8 cellular contexts compared by ENCODE assay signal in the genomic region with DNA sequence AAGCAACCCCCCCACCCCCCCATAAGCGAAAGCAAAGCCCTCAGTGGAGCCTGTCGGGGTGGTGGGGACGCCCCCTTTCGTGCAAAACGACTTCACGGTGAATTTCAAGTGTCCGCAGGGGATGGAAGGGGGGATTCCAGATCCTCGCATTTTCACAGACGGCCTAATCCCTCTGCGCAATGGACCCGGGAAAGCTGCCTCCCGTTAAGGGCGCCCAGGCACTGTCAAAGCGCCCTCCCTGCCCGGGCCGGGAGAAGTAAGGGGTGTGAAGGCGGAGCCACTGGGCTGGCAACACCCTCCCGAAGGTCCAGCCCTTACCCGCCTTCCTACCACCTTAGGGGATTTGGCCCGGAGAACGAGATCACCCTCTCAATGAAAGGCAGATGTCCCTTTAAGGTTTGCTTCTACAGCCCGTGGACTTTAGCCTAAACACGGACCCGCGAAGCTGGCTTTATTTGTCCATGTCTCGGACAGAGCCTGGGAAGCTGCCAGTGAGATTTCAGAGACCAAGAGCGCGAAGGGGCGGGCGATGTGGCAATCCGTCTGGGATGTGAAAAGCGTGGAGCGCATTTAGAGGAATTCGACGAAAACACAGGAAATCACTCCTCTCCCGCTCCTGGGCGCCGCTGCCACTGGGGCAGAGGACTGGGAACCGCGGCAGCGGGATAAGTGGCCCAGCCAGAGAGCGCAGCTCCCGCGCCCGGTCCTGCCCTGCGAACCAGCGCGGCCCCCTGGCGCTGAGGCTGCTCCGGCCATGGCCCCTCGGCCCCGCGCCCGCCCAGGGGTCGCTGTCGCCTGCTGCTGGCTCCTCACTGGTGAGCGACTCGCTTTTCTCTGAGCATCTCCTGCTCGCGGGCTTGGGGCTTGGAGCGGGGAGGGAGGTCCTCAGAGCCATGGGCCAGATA. TPM values are rescaled to one million over a fixed set of nuclear protein-coding genes. Genes with fewer than 3 reads are reported as not detected.
DNase-seq lines count a peak whose midpoint lies in the region; ATAC-seq and TF ChIP-seq lines count a peak whose summit lies in the region.

A gene (plus strand): TSS at position 317 of the 905 bp plus-strand sequence. CDS start 438 bp downstream, at position 755.
A gene with protein sequence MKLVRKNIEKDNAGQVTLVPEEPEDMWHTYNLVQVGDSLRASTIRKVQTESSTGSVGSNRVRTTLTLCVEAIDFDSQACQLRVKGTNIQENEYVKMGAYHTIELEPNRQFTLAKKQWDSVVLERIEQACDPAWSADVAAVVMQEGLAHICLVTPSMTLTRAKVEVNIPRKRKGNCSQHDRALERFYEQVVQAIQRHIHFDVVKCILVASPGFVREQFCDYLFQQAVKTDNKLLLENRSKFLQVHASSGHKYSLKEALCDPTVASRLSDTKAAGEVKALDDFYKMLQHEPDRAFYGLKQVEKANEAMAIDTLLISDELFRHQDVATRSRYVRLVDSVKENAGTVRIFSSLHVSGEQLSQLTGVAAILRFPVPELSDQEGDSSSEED (plus strand): TSS at position 317 of the 905 bp plus-strand sequence. CDS start 12,479 bp downstream, outside the sequence.

- H3K4me2 ChIP-seq in smooth muscle cell: peak within 1 kb of the TSS; percentile 85

- no peaks in the 10 kb centered on the region for H3K36me3 Mint-ChIP-seq in IgD-negative memory B cell

- WGBS in smooth muscle cell (ENCODE audit: low lambda C conversion rate): 2% methylated on average over 59 of the region's 61 CpGs

- peak; percentile 86 for ATAC-seq in GM21717 (IDR thresholded peaks at IDR 0.05; ENCODE audit: unreplicated experiment)

- no peaks in the 10 kb centered on the region for H3K27me3 ChIP-seq in smooth muscle cell (ENCODE audit: low read depth)

- H3K79me2 ChIP-seq in smooth muscle cell (ENCODE audit: low read depth): peaks cover 49% of the 10 kb centered on the region

- H3K4me1 ChIP-seq in ES-I3 (ENCODE audit: insufficient read depth, low read length) (peaks cover 6% of the 10 kb centered on the region; the same call in 1 of the 2 replicates), smooth muscle cell (ENCODE audit: low read depth) (peaks cover 13% of the 10 kb centered on the region)

- TF ChIP-seq CTCF in VCaP (conservative IDR thresholded peaks at IDR 0.05) (peak; percentile 53), cardiac fibroblast (IDR thresholded peaks at IDR 0.05; ENCODE audit: low read depth, low read length) (no peak), smooth muscle cell (IDR thresholded peaks at IDR 0.05; ENCODE audit: borderline replicate concordance, insufficient read depth, poor library complexity, severe bottlenecking) (peak; percentile 43)

- peaks cover 0 to 3% (median 0%) of the 10 kb centered on the region in 3 donors for H3K9me3 Mint-ChIP-seq in IgD-negative memory B cell

- H3F3A ChIP-seq in smooth muscle cell (ENCODE audit: low read depth): peaks cover 17% of the 10 kb centered on the region

- H4K20me1 ChIP-seq in smooth muscle cell (ENCODE audit: low read depth): peaks cover 5% of the 10 kb centered on the region

- H3K9me3 ChIP-seq in ES-I3 (ENCODE audit: control insufficient read depth, insufficient read depth, low read length) (no peaks in the 10 kb centered on the region), smooth muscle cell (replicated peaks; ENCODE audit: low read depth) (no peaks in the 10 kb centered on the region)

- peak within 1 kb of the TSS in 1 of 3 donors; percentile 71 for H3K27ac Mint-ChIP-seq in IgD-negative memory B cell

- H3K4me3 ChIP-seq in cardiac fibroblast (replicated peaks in 1 of 2; ENCODE audit: low read depth in 2 of 2, low read length in 2 of 2) (peak within 1 kb of the TSS; percentile 67 to 70), smooth muscle cell (peak within 1 kb of the TSS; percentile 76)

- peak; percentile 84 to 88 for DNase-seq in cardiac fibroblast (ENCODE audit: low read depth in 2 of 2)
- DNase-seq in iPS-NIHi7 (ENCODE audit: extremely low spot score): peak; percentile 77
- DNase-seq in smooth muscle cell (lab: John Stamatoyannopoulos, UW; ENCODE audit: unreplicated experiment): peak; percentile 84
- DNase-seq in GM19240 (ENCODE audit: insufficient read length, low spot score): no peak

- H3K27ac ChIP-seq in VCaP (peak within 1 kb of the TSS; percentile 76), smooth muscle cell (ENCODE audit: low read depth) (peak within 1 kb of the TSS; percentile 90)

- H3K9ac ChIP-seq in ES-I3 (ENCODE audit: low read depth, low read length) (peak within 1 kb of the TSS; percentile 49), smooth muscle cell (ENCODE audit: low read depth) (peak within 1 kb of the TSS; percentile 79)

- H3K4me1 Mint-ChIP-seq in IgD-negative memory B cell: peaks cover 0 to 9% (median 4%) of the 10 kb centered on the region in 3 donors

- peaks cover 31% of the 10 kb centered on the region for H3K27me3 Mint-ChIP-seq in IgD-negative memory B cell

- H3K36me3 ChIP-seq in ES-I3 (ENCODE audit: insufficient read depth, low read length) (no peaks in the 10 kb centered on the region), smooth muscle cell (ENCODE audit: low read depth) (no peaks in the 10 kb centered on the region)

- peak within 1 kb of the TSS; percentile 82 for H2AFZ ChIP-seq in smooth muscle cell (ENCODE audit: low read depth)

- peak within 1 kb of the TSS; percentile 80 to 90 (median 84) for H3K4me3 Mint-ChIP-seq in IgD-negative memory B cell

RNA-seq across cellular contexts. Expression of the first gene that starts in this region (rescaled TPM):
- not detected for polyA plus RNA-seq in IgD-negative memory B cell
- 202 and 250 TPM in 2 replicates for total RNA-seq in smooth muscle cell
- polyA plus RNA-seq in smooth muscle cell: 62.6 and 85.2 TPM in 2 replicates

RNA-seq across cellular contexts. Expression of the second gene that starts in this region (rescaled TPM):
- polyA plus RNA-seq in IgD-negative memory B cell (3.2 TPM), smooth muscle cell (66.1 and 88.2 TPM in 2 replicates)
- total RNA-seq in smooth muscle cell: 37.0 and 41.3 TPM in 2 replicates

Comparison
In these comparisons a context has a peak if more than half of its experiments do, and no peak if none do; other contexts are left out.
1. RNA of the first gene that starts in this region (polyA plus RNA-seq): 62.6 to 85.2 TPM in smooth muscle cell; not detected in IgD-negative memory B cell (single experiment); every median in the first group is over 10 times any median in the second.
2. RNA of the second gene that starts in this region (polyA plus RNA-seq): 66.1 to 88.2 TPM in smooth muscle cell; 3.2 TPM in IgD-negative memory B cell (single experiment); every median in the first group is over 10 times any median in the second.